ENCODE assay signal across 8 cellular contexts in genomic region chr12:120710805-120711296, GRCh38. TPM values are rescaled to one million over a fixed set of nuclear protein-coding genes. Genes with fewer than 3 reads are reported as not detected.
DNase-seq lines count a peak whose midpoint lies in the region; ATAC-seq and TF ChIP-seq lines count a peak whose summit lies in the region.

No MANE protein-coding gene starts in this region.

- peak; percentile 17 for DNase-seq in NCI-H345 (lab: John Stamatoyannopoulos, UW)
- DNase-seq in NCI-H345 treated with DMSO at 0.1 percent for 48 hours (lab: John Stamatoyannopoulos, UW; ENCODE audit: unreplicated experiment), result no peak
- no peak for DNase-seq in SK-N-MC (ENCODE audit: low read depth, low spot score)
- DNase-seq in chondrocyte (ENCODE audit: low spot score), result no peak
- peak in 1 of 3 donors; percentile 48 for DNase-seq in right lobe of liver
- DNase-seq in testis, result no peak
- DNase-seq in NCI-H2081 (lab: John Stamatoyannopoulos, UW), result no peak

- H3K9ac ChIP-seq in SK-N-MC (ENCODE audit: insufficient read length), result peak overlapping the region; percentile 91

- peaks cover 26% of the 10 kb centered on the region for H3K36me3 ChIP-seq in SK-N-MC (ENCODE audit: insufficient read depth, low read length)
- H3K36me3 ChIP-seq in right lobe of liver, result peaks cover 0 to 23% (median 6%) of the 10 kb centered on the region in 4 donors
- no peaks in the 10 kb centered on the region for H3K36me3 ChIP-seq in testis (ENCODE audit: low read depth, missing control alignments)

- TF ChIP-seq CTCF in chondrocyte (IDR thresholded peaks at IDR 0.05) (no peak), right lobe of liver (IDR thresholded peaks at IDR 0.05) (no peak), testis (IDR thresholded peaks at IDR 0.05) (no peak)

- peaks cover 0 to 18% (median 3%) of the 10 kb centered on the region in 4 donors for H3K4me1 ChIP-seq in right lobe of liver
- H3K4me1 ChIP-seq in testis, result peaks cover 17% of the 10 kb centered on the region

- H3K9me3 ChIP-seq in SK-N-MC (ENCODE audit: low read depth, low read length) (no peaks in the 10 kb centered on the region), right lobe of liver (no peaks in the 10 kb centered on the region), testis (no peaks in the 10 kb centered on the region)

- 3% methylated on average over 4 of the region's 31 CpGs for WGBS in right lobe of liver (ENCODE audit: insufficient coverage, low coverage, low lambda C conversion rate, missing lambda C conversion rate)
- 0 to 1% methylated on average over 8 to 25 of the region's 31 CpGs for WGBS in testis, 2 donors

- no peak for TF ChIP-seq POLR2A in right lobe of liver (IDR thresholded peaks at IDR 0.05)
- TF ChIP-seq POLR2A in testis (IDR thresholded peaks at IDR 0.05), result no peak

- H3K36me3 Mint-ChIP-seq in chondrocyte (ENCODE audit: low read depth), result peaks cover 3% of the 10 kb centered on the region

- H3K27ac Mint-ChIP-seq in chondrocyte (ENCODE audit: unreplicated experiment), result peak overlapping the region; percentile 81

- peaks cover 26% of the 10 kb centered on the region for H3K4me1 Mint-ChIP-seq in chondrocyte (ENCODE audit: low read depth)

- no peaks in the 10 kb centered on the region for H3K27me3 Mint-ChIP-seq in chondrocyte (ENCODE audit: low read depth)

- peak; percentile 36 for ATAC-seq in HG02938 (IDR thresholded peaks at IDR 0.05; ENCODE audit: unreplicated experiment)
- peak; percentile 47 to 54 (median 50) for ATAC-seq in right lobe of liver

- H3K4me3 Mint-ChIP-seq in chondrocyte (ENCODE audit: unreplicated experiment), result peak overlapping the region; percentile 76

- no peaks in the 10 kb centered on the region for H3K27me3 ChIP-seq in right lobe of liver
- no peaks in the 10 kb centered on the region for H3K27me3 ChIP-seq in testis

- H3K4me3 ChIP-seq in SK-N-MC (peak overlapping the region; percentile 91), right lobe of liver (peak overlapping the region; percentile 87 to 97 (median 93)), testis (peak overlapping the region; percentile 86 to 96)

- H3K9me3 Mint-ChIP-seq in chondrocyte (ENCODE audit: low read depth), result no peaks in the 10 kb centered on the region

- intact Hi-C loops in right lobe of liver (cut with DNase I) (loop anchor here in 1 of 2 donors (10.0 kb wide), 1 partner anchor 66 kb away; the partner anchor contains the start of gene CABP1), testis (cut with DNase I; ENCODE audit: low total_unique reads) (no loop called here)

- H3K27ac ChIP-seq in SK-N-MC, result 0 out of 2 replicates have a peak overlapping the region, but pooled peaks have one; percentile 6
- H3K27ac ChIP-seq in right lobe of liver, result peak overlapping the region; percentile 59 to 81 (median 73)
- H3K27ac ChIP-seq in testis, result peak overlapping the region; percentile 93 to 96

RNA-seq across cellular contexts. Expression of gene UNC119B, which starts 0.6 kb away (rescaled TPM):
- total RNA-seq in chondrocyte (21.9 to 22.7 TPM (median 22.3 TPM) in 3 replicates), right lobe of liver (10 to 100 TPM in 1 of 6 experiments, 1 to 10 TPM in 5; 4.7 to 10.2 (median 6.6) TPM), testis (10 to 100 TPM; 43.3 to 45.2 TPM)
- polyA plus RNA-seq in testis (ENCODE audit: insufficient read depth, low read depth, low replicate concordance), result 42.2 TPM

RNA-seq across cellular contexts. Expression of gene ACADS, which starts 14.8 kb away (rescaled TPM):
- total RNA-seq in chondrocyte, result 6.8 to 7.2 TPM (median 7.0 TPM) in 3 replicates
- 100 to 1,000 TPM in 5 of 6 experiments, 10 to 100 TPM in 1; 94.1 to 172 (median 156) TPM for total RNA-seq in right lobe of liver
- 10 to 100 TPM; 28.3 to 30.2 TPM for total RNA-seq in testis
- 43.9 TPM for polyA plus RNA-seq in testis (ENCODE audit: insufficient read depth, low read depth, low replicate concordance)

RNA-seq across cellular contexts. Expression of gene MLEC, which starts 23.9 kb away (rescaled TPM):
- total RNA-seq in chondrocyte (143 to 204 TPM (median 144 TPM) in 3 replicates), right lobe of liver (100 to 1,000 TPM; 102 to 193 (median 126) TPM), testis (100 to 1,000 TPM in 1 of 2 donors, 10 to 100 TPM in 1; 93.2 to 104 TPM)
- polyA plus RNA-seq in testis (ENCODE audit: insufficient read depth, low read depth, low replicate concordance), result 130 TPM

Comparison
In these comparisons a context has a peak if more than half of its experiments do, and no peak if none do; other contexts are left out.
1. H3K27ac ChIP-seq: peak in every context shown above with its lines; median percentile 94 in testis; 73 in right lobe of liver; 6 in SK-N-MC.